Comparison of ENCODE assay signal across 17 cellular contexts in genomic region chr7:107230334-107230733, GRCh38.
DNase-seq lines count a peak whose midpoint lies in the region; ATAC-seq and TF ChIP-seq lines count a peak whose summit lies in the region.
"Had no signal": no experiment of that assay in that cellular context is flagged by ENCODE, and none has a peak within 500 bp of the region (broad histone marks: within the 10 kb centered on the region; RNA-seq: fewer than 3 reads in every experiment).

No MANE protein-coding gene starts in this region.

- no peak overlapping the region for H2AFZ ChIP-seq in fibroblast of lung (ENCODE audit: low read length)

- H3K4me3 Mint-ChIP-seq in stimulated activated naive CD8-positive, alpha-beta T cell treated with anti-CD3 and anti-CD28 coated beads, Interleukin-15, amount 100 ng/mL, for 72 hours: no peak overlapping the region
- no peak overlapping the region for H3K4me3 Mint-ChIP-seq in progenitor cell of endocrine pancreas (ENCODE audit: low read depth)
- H3K4me3 Mint-ChIP-seq: CD8-positive, alpha-beta memory T cell had no signal

- H3K27ac Mint-ChIP-seq in stimulated activated naive CD8-positive, alpha-beta T cell treated with anti-CD3 and anti-CD28 coated beads, Interleukin-15, amount 100 ng/mL, for 72 hours: no peak overlapping the region
- H3K27ac Mint-ChIP-seq in progenitor cell of endocrine pancreas: no peak overlapping the region
- H3K27ac Mint-ChIP-seq: CD8-positive, alpha-beta memory T cell had no signal

- no peaks in the 10 kb centered on the region for H3K9me3 Mint-ChIP-seq in stimulated activated naive CD8-positive, alpha-beta T cell treated with anti-CD3 and anti-CD28 coated beads, Interleukin-15, amount 100 ng/mL, for 72 hours
- no peaks in the 10 kb centered on the region for H3K9me3 Mint-ChIP-seq in progenitor cell of endocrine pancreas (ENCODE audit: low read depth)
- H3K9me3 Mint-ChIP-seq: CD8-positive, alpha-beta memory T cell had no signal

- H3K36me3 Mint-ChIP-seq in progenitor cell of endocrine pancreas (ENCODE audit: insufficient read depth): peaks cover 2% of the 10 kb centered on the region

- H3K4me1 ChIP-seq in RWPE2 (ENCODE audit: insufficient read depth, poor library complexity, severe bottlenecking) (peaks cover 43% of the 10 kb centered on the region), fibroblast of lung (ENCODE audit: control insufficient read depth, extremely low read depth, insufficient read depth, low read length) (peaks cover 2% of the 10 kb centered on the region)
- H3K4me1 ChIP-seq: Peyer's patch had no signal

- no peaks in the 10 kb centered on the region for H3K4me1 Mint-ChIP-seq in stimulated activated naive CD8-positive, alpha-beta T cell treated with anti-CD3 and anti-CD28 coated beads, Interleukin-15, amount 100 ng/mL, for 72 hours
- no peaks in the 10 kb centered on the region for H3K4me1 Mint-ChIP-seq in progenitor cell of endocrine pancreas (ENCODE audit: low read depth)

- H3K27me3 Mint-ChIP-seq in stimulated activated naive CD8-positive, alpha-beta T cell treated with anti-CD3 and anti-CD28 coated beads, Interleukin-15, amount 100 ng/mL, for 72 hours: no peaks in the 10 kb centered on the region
- H3K27me3 Mint-ChIP-seq in progenitor cell of endocrine pancreas: no peaks in the 10 kb centered on the region
- H3K27me3 Mint-ChIP-seq: CD8-positive, alpha-beta memory T cell had no signal

- no peaks in the 10 kb centered on the region for H3K79me2 ChIP-seq in fibroblast of lung (ENCODE audit: control insufficient read depth, insufficient read depth, low read length)

- peaks cover 12% of the 10 kb centered on the region; the same call in 1 of the 2 replicates for H3K36me3 ChIP-seq in RWPE2 (ENCODE audit: low read depth)
- no peaks in the 10 kb centered on the region for H3K36me3 ChIP-seq in fibroblast of lung (ENCODE audit: control insufficient read depth, insufficient read depth, low read length)

- no peak overlapping the region for H3K4me2 ChIP-seq in fibroblast of lung (ENCODE audit: extremely low read depth, insufficient read depth, low read length)

- H3K4me3 ChIP-seq in RWPE2 (ENCODE audit: severe bottlenecking) (no peak overlapping the region), fibroblast of lung (replicated peaks in 1 of 4; ENCODE audit: control extremely low read depth in 1 of 4, insufficient read depth in 1 of 4, low read depth in 3 of 4, low read length in 4 of 4) (no peak overlapping the region)
- H3K4me3 ChIP-seq: Peyer's patch had no signal

- H3K9me3 ChIP-seq in RWPE2 (ENCODE audit: severe bottlenecking) (no peaks in the 10 kb centered on the region), fibroblast of lung (ENCODE audit: control insufficient read depth, insufficient read depth, low read depth, low read length) (no peaks in the 10 kb centered on the region)
- H3K9me3 ChIP-seq: Peyer's patch had no signal

- ATAC-seq in RWPE2 (ENCODE audit: low read depth) (peak; percentile 95), HG03571 (IDR thresholded peaks at IDR 0.05; ENCODE audit: unreplicated experiment) (no peak), HG02981 (IDR thresholded peaks at IDR 0.05; ENCODE audit: unreplicated experiment) (no peak)
- no peak for ATAC-seq in stimulated activated naive CD8-positive, alpha-beta T cell treated with anti-CD3 and anti-CD28 coated beads, Interleukin-15, amount 100 ng/mL, for 72 hours

- no peaks in the 10 kb centered on the region for H4K20me1 ChIP-seq in fibroblast of lung (ENCODE audit: control insufficient read depth, extremely low read depth, insufficient read depth, low read length)

- no peak overlapping the region for H3K9ac ChIP-seq in fibroblast of lung (ENCODE audit: insufficient read depth, low read length)

- H3K27ac ChIP-seq in RWPE2 (ENCODE audit: poor library complexity, severe bottlenecking): peak overlapping the region; percentile 93
- no peak overlapping the region for H3K27ac ChIP-seq in fibroblast of lung (ENCODE audit: insufficient read depth, low read length)
- H3K27ac ChIP-seq: Peyer's patch had no signal

- DNase-seq in HPDE6-E6E7 (ENCODE audit: extremely low spot score) (peak; percentile 3), RWPE2 (ENCODE audit: low spot score) (no peak), fibroblast of lung (ENCODE audit: low read depth in 2 of 2) (peak; percentile 20 to 48), renal cortical epithelial cell (ENCODE audit: low read depth) (peak; percentile 5), progenitor cell of endocrine pancreas (ENCODE audit: low spot score, unreplicated experiment) (no peak)
- no peak for DNase-seq in stimulated activated naive CD8-positive, alpha-beta T cell treated with anti-CD3 and anti-CD28 coated beads, Interleukin-15, amount 100 ng/mL, for 72 hours
- DNase-seq: CD8-positive, alpha-beta memory T cell; DMS 273 treated with DMSO at 0.1 percent for 48 hours; Karpas-422; NCI-H187 treated with DMSO at 0.1 percent for 48 hours; NCI-H2171; NCI-H774; Peyer's patch; SIG-M5; SW 1271 had no signal

- TF ChIP-seq CTCF in RWPE2 (IDR thresholded peaks at IDR 0.05; ENCODE audit: poor library complexity, severe bottlenecking) (no peak), fibroblast of lung (conservative IDR thresholded peaks at IDR 0.05 in 1 of 2, IDR thresholded peaks at IDR 0.05 in 1 of 2; ENCODE audit: low read depth in 1 of 2, low read length in 2 of 2) (no peak), progenitor cell of endocrine pancreas (IDR thresholded peaks at IDR 0.05; ENCODE audit: unreplicated experiment) (no peak)

- H3K27me3 ChIP-seq in RWPE2 (ENCODE audit: insufficient read depth, poor library complexity, severe bottlenecking) (no peaks in the 10 kb centered on the region), fibroblast of lung (ENCODE audit: control insufficient read depth, insufficient read depth, low read length) (no peaks in the 10 kb centered on the region)
- H3K27me3 ChIP-seq: Peyer's patch had no signal

Comparison
In these comparisons a context has a peak if more than half of its experiments do, and no peak if none do; other contexts are left out.
1. DNase-seq: peak in HPDE6-E6E7 (single experiment), fibroblast of lung (2 of 2) and renal cortical epithelial cell (single experiment); none in RWPE2 (single experiment), stimulated activated naive CD8-positive, alpha-beta T cell treated with anti-CD3 and anti-CD28 coated beads, Interleukin-15, amount 100 ng/mL, for 72 hours (0 of 2) and progenitor cell of endocrine pancreas (single experiment).